ENCODE assay signal across 7 cellular contexts in the genomic region with DNA sequence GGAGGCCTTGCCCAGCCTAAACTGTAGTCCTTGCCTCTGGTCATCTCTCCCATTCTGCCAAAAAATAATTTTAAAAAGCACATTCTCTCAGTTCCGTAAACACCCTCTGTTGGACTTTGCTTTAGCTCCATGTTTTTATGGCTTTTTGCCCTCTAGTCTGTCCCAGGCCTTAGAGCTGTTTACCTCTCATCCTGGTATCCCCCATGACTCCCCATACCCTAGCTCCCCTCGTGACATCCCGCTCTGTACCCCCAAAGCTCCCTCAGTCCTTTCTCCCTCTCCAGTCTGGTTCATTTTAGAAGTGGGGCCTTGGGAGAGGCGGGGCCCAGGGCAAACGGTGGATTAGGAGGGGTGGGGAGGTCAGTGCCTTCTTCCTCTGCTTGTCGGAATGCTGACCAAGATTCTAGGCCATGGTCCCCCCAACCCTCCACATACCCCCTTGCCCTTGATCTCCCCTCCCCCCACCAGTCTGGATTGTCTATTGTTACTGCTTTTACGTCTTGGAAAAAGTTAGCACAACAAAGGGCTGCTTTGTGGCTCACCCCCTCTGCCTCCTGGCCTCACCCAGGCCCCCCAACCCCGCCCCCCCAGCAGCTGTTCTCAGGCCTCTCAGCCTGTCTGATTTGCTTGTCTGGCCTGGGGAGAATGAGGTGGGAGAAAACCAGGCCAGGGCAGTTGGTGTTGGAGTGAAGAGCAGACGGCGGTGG. TPM values are rescaled to one million over a fixed set of nuclear protein-coding genes. Genes with fewer than 3 reads are reported as not detected.
A peak's percentile ranks its signal among the peaks of the same experiment; 100 is the strongest.
DNase-seq lines count a peak whose midpoint lies in the region; ATAC-seq and TF ChIP-seq lines count a peak whose summit lies in the region.

No MANE protein-coding gene starts in this region.

- H3K9me3 Mint-ChIP-seq in IgD-negative memory B cell (no peaks in the 10 kb centered on the region), brain (peaks cover 0 to 2% (median 0%) of the 10 kb centered on the region in 5 experiments)
- H3K9me3 Mint-ChIP-seq in stimulated activated naive B cell treated with anti-CD40 and anti-IgM and Interleukin-4, amounts not matched to agents 10 μg/mL and 1 μg/mL and 100 μg/mL, for 72 hours = no peaks in the 10 kb centered on the region

- 17% methylated on average over 10 of the region's 10 CpGs for WGBS in right lobe of liver (ENCODE audit: insufficient coverage, low coverage, low lambda C conversion rate, missing lambda C conversion rate)

- H3K27me3 Mint-ChIP-seq in IgD-negative memory B cell = no peaks in the 10 kb centered on the region
- H3K27me3 Mint-ChIP-seq in brain = peaks cover 13% of the 10 kb centered on the region
- no peaks in the 10 kb centered on the region for H3K27me3 Mint-ChIP-seq in stimulated activated naive B cell treated with anti-CD40 and anti-IgM and Interleukin-4, amounts not matched to agents 10 μg/mL and 1 μg/mL and 100 μg/mL, for 72 hours

- no peaks in the 10 kb centered on the region for H3K9me3 ChIP-seq in right lobe of liver

- TF ChIP-seq POLR2A in right lobe of liver (IDR thresholded peaks at IDR 0.05) = no peak

- H3K4me1 Mint-ChIP-seq in IgD-negative memory B cell (peaks cover 19 to 42% (median 40%) of the 10 kb centered on the region in 3 donors), brain (peaks cover 87% of the 10 kb centered on the region)
- H3K4me1 Mint-ChIP-seq in stimulated activated naive B cell treated with anti-CD40 and anti-IgM and Interleukin-4, amounts not matched to agents 10 μg/mL and 1 μg/mL and 100 μg/mL, for 72 hours = peaks cover 64 to 99% of the 10 kb centered on the region in 2 donors

- peak in 1 of 4 donors; percentile 1 for ATAC-seq in right lobe of liver
- ATAC-seq in stimulated activated naive B cell treated with anti-CD40 and anti-IgM and Interleukin-4, amounts not matched to agents 10 μg/mL and 1 μg/mL and 100 μg/mL, for 72 hours (replicated peaks) = no peak
- no peak for ATAC-seq in GM21515 (IDR thresholded peaks at IDR 0.05; ENCODE audit: unreplicated experiment)
- no peak for ATAC-seq in HG03342 (IDR thresholded peaks at IDR 0.05; ENCODE audit: unreplicated experiment)

- H3K27ac Mint-ChIP-seq in IgD-negative memory B cell (peak overlapping the region; percentile 23 to 93 (median 76)), brain (peak overlapping the region; percentile 94 to 99 (median 97))
- H3K27ac Mint-ChIP-seq in stimulated activated naive B cell treated with anti-CD40 and anti-IgM and Interleukin-4, amounts not matched to agents 10 μg/mL and 1 μg/mL and 100 μg/mL, for 72 hours = peak overlapping the region; percentile 83

- DNase-seq in right lobe of liver (no peak), HUDEP-2 (lab: John Stamatoyannopoulos, UW; ENCODE audit: unreplicated experiment in 76 of 76) (no peak)
- no peak for DNase-seq in stimulated activated naive B cell treated with anti-CD40 and anti-IgM and Interleukin-4, amounts not matched to agents 10 μg/mL and 1 μg/mL and 100 μg/mL, for 72 hours

- H3K36me3 Mint-ChIP-seq in IgD-negative memory B cell (peaks cover 3% of the 10 kb centered on the region), brain (no peaks in the 10 kb centered on the region)
- peaks cover 18 to 38% of the 10 kb centered on the region in 2 donors for H3K36me3 Mint-ChIP-seq in stimulated activated naive B cell treated with anti-CD40 and anti-IgM and Interleukin-4, amounts not matched to agents 10 μg/mL and 1 μg/mL and 100 μg/mL, for 72 hours

- peaks cover 4 to 75% (median 32%) of the 10 kb centered on the region in 4 donors for H3K4me1 ChIP-seq in right lobe of liver

- H3K4me3 Mint-ChIP-seq in IgD-negative memory B cell = peak overlapping the region in 2 of 4 donors; percentile 41 to 50
- H3K4me3 Mint-ChIP-seq in brain = peak overlapping the region; percentile 90 to 96 (median 91)
- peak overlapping the region in 1 of 2 donors; percentile 29 for H3K4me3 Mint-ChIP-seq in stimulated activated naive B cell treated with anti-CD40 and anti-IgM and Interleukin-4, amounts not matched to agents 10 μg/mL and 1 μg/mL and 100 μg/mL, for 72 hours

- H3K27ac ChIP-seq in right lobe of liver = peak overlapping the region; percentile 64 to 97 (median 92)

- TF ChIP-seq CTCF in brain (conservative IDR thresholded peaks at IDR 0.05) (no peak), right lobe of liver (IDR thresholded peaks at IDR 0.05) (no peak)

- intact Hi-C loops in right lobe of liver (cut with DNase I) = no loop called here

- no peaks in the 10 kb centered on the region for H3K27me3 ChIP-seq in right lobe of liver

- H3K36me3 ChIP-seq in right lobe of liver = peaks cover 0 to 12% (median 3%) of the 10 kb centered on the region in 4 donors

- H3K4me3 ChIP-seq in right lobe of liver = peak overlapping the region; percentile 85 to 95 (median 92)

RNA-seq across cellular contexts. Expression of gene GJD3, which starts 18.3 kb away (rescaled TPM):
- polyA plus RNA-seq in IgD-negative memory B cell = not detected
- not detected for polyA plus RNA-seq in brain (ENCODE audit: insufficient read depth, low read depth, low replicate concordance)
- under 1 TPM in 5 of 6 experiments, not detected in 1; 0.22 to 0.78 (median 0.37) TPM for total RNA-seq in right lobe of liver

RNA-seq across cellular contexts. Expression of gene RARA, which starts 37.2 kb away (rescaled TPM):
- polyA plus RNA-seq in IgD-negative memory B cell (13.7 TPM), brain (ENCODE audit: insufficient read depth, low read depth, low replicate concordance) (26.2 TPM)
- 10 to 100 TPM; 17.7 to 41.9 (median 22.9) TPM for total RNA-seq in right lobe of liver

RNA-seq across cellular contexts. Expression of gene CDC6, which starts 58.5 kb away (rescaled TPM):
- polyA plus RNA-seq in IgD-negative memory B cell (0.93 TPM), brain (ENCODE audit: insufficient read depth, low read depth, low replicate concordance) (23.2 TPM)
- 1 to 10 TPM in 5 of 6 experiments, under 1 TPM in 1; 0.42 to 9.1 (median 3.1) TPM for total RNA-seq in right lobe of liver

Comparison
In these comparisons a context has a peak if more than half of its experiments do, and no peak if none do; other contexts are left out.
1. RNA of gene CDC6, which starts 58.5 kb away (polyA plus RNA-seq): 23.2 TPM in brain (single experiment); 0.93 TPM in IgD-negative memory B cell (single experiment); every median in the first group is over 10 times any median in the second.
2. Peak in every context shown above with its lines, with median percentiles within 50 percentile points of each other: H3K27ac Mint-ChIP-seq.